ENCODE assay signal across 28 cellular contexts in genomic region chr16:80752563-80752962, GRCh38. TPM values are rescaled to one million over a fixed set of nuclear protein-coding genes. Genes with fewer than 3 reads are reported as not detected.
DNase-seq lines count a peak whose midpoint lies in the region; ATAC-seq, FAIRE-seq and TF ChIP-seq lines count a peak whose summit lies in the region.
"Had no signal": no experiment of that assay in that cellular context is flagged by ENCODE, and none has a peak within 500 bp of the region (broad histone marks: within the 10 kb centered on the region; RNA-seq: fewer than 3 reads in every experiment).

No MANE protein-coding gene starts in this region.

- TF ChIP-seq EP300 in GM12878 (IDR thresholded peaks at IDR 0.05; ENCODE audit: borderline replicate concordance in 1 of 2, control insufficient read depth in 1 of 2, low read depth in 2 of 2, low read length in 2 of 2): no peak
- no peak for TF ChIP-seq EP300 in HepG2 (IDR thresholded peaks at IDR 0.05; ENCODE audit: low read depth in 2 of 2, low read length in 2 of 2)
- TF ChIP-seq EP300 in HepG2 (CRISPR knock-in tag; IDR thresholded peaks at IDR 0.05; ENCODE audit: borderline replicate concordance): no peak

- SMC1A ChIA-PET in GM12878 (lab: Charles Lee; ENCODE audit: uncharacterized antibody, unreplicated experiment): no interaction called here

- H3K4me1 Mint-ChIP-seq in CD4-positive, CD25-positive, alpha-beta regulatory T cell: peaks cover 11 to 34% (median 26%) of the 10 kb centered on the region in 4 donors
- H3K4me1 Mint-ChIP-seq: B cell had no signal

- FAIRE-seq in GM12878 (lab: Jason Lieb, UNC) (no peak), HepG2 (lab: Jason Lieb, UNC) (no peak)

- no peak overlapping the region for H3K4me3 ChIP-seq in CD4-positive, CD25-positive, alpha-beta regulatory T cell (ENCODE audit: low read depth, low read length)
- H3K4me3 ChIP-seq in GM12878: no peak overlapping the region
- H3K4me3 ChIP-seq in HepG2 (replicated peaks in 1 of 3; ENCODE audit: insufficient read depth in 1 of 3, low read depth in 2 of 3, low read length in 3 of 3): no peak overlapping the region
- H3K4me3 ChIP-seq: GM23338, MG63, PC-9 had no signal

- H3K27ac ChIP-seq in CD4-positive, CD25-positive, alpha-beta regulatory T cell (ENCODE audit: insufficient read depth, low read length, poor library complexity, severe bottlenecking): no peak overlapping the region
- H3K27ac ChIP-seq in GM12878 (ENCODE audit: control insufficient read depth, insufficient read depth) (no peak overlapping the region), HepG2 (ENCODE audit: extremely low read length, insufficient read depth, low read length) (no peak overlapping the region)
- H3K27ac ChIP-seq: C4-2B, HL-60, PC-9 had no signal

- no peaks in the 10 kb centered on the region for H3K4me1 ChIP-seq in CD4-positive, CD25-positive, alpha-beta regulatory T cell (ENCODE audit: control insufficient read depth, insufficient read depth, low read length, poor library complexity, severe bottlenecking)
- H3K4me1 ChIP-seq in GM12878 (ENCODE audit: control insufficient read depth, insufficient read depth, low read length) (no peaks in the 10 kb centered on the region), HepG2 (ENCODE audit: insufficient read depth, low read length) (no peaks in the 10 kb centered on the region)

- no peaks in the 10 kb centered on the region for H3K36me3 ChIP-seq in CD4-positive, CD25-positive, alpha-beta regulatory T cell (ENCODE audit: control insufficient read depth, insufficient read depth, low read length)
- H3K36me3 ChIP-seq in GM12878 (ENCODE audit: control insufficient read depth in 2 of 2, insufficient read depth in 2 of 2, low read length in 1 of 2): no peaks in the 10 kb centered on the region
- no peaks in the 10 kb centered on the region for H3K36me3 ChIP-seq in HepG2 (replicated peaks in 1 of 2; ENCODE audit: control insufficient read depth in 1 of 2, insufficient read depth in 2 of 2, low read length in 2 of 2)
- H3K36me3 ChIP-seq: MG63 had no signal

- H3K36me3 Mint-ChIP-seq in CD4-positive, CD25-positive, alpha-beta regulatory T cell: no peaks in the 10 kb centered on the region

- no peak for TF ChIP-seq CTCF in GM12878 (IDR thresholded peaks at IDR 0.05 in 2 of 3, conservative IDR thresholded peaks at IDR 0.05 in 1 of 3; ENCODE audit: control insufficient read depth in 2 of 3, extremely low read depth in 1 of 3, insufficient read depth in 1 of 3, low read depth in 3 of 3, low read length in 3 of 3)
- TF ChIP-seq CTCF in HepG2 (CRISPR knock-in tag; IDR thresholded peaks at IDR 0.05): no peak

- no peaks in the 10 kb centered on the region for H3K9me3 Mint-ChIP-seq in CD4-positive, CD25-positive, alpha-beta regulatory T cell
- H3K9me3 Mint-ChIP-seq: GM23338, H9, T-cell had no signal

- H2AFZ ChIP-seq in GM12878 (ENCODE audit: control insufficient read depth, low read depth, low read length) (no peak overlapping the region), HepG2 (ENCODE audit: low read length) (no peak overlapping the region)
- H2AFZ ChIP-seq: GM23338, PC-9 had no signal

- WGBS in GM12878 (ENCODE audit: insufficient coverage, insufficient replicate concordance, low lambda C conversion rate, missing lambda C conversion rate): 75% methylated on average over 2 of the region's 2 CpGs
- WGBS in HepG2 (ENCODE audit: low lambda C conversion rate): 23% methylated on average over 2 of the region's 2 CpGs

- in situ Hi-C loops in GM12878 (cut with MboI) (no loop called here), HepG2 (cut with HindIII; ENCODE audit: extremely low pct_ligation_motif_present, low pct_unique_long_range_greater_than_20kb) (no loop called here)

- intact Hi-C loops in GM12878 (cut with micrococcal nuclease; ENCODE audit: unreplicated experiment) (no loop called here), HepG2 (cut with micrococcal nuclease; ENCODE audit: unreplicated experiment) (no loop called here)

- H3K79me2 ChIP-seq in GM12878 (ENCODE audit: control insufficient read depth, insufficient read depth, low read length) (no peaks in the 10 kb centered on the region), HepG2 (ENCODE audit: insufficient read depth, low read length) (no peaks in the 10 kb centered on the region)

- no peak for DNase-seq in CD4-positive, CD25-positive, alpha-beta regulatory T cell
- peak; percentile 9 for DNase-seq in DMS53 treated with DMSO at 0.1 percent for 48 hours (lab: John Stamatoyannopoulos, UW; ENCODE audit: unreplicated experiment)
- DNase-seq in GM12878 (ENCODE audit: low read depth, low spot score): no peak
- no peak for DNase-seq in HepG2 (ENCODE audit: low spot score)
- DNase-seq in HUDEP-2 (lab: John Stamatoyannopoulos, UW; ENCODE audit: unreplicated experiment in 76 of 76): no peak
- no peak for DNase-seq in putamen (ENCODE audit: low spot score)
- DNase-seq: Calu3; CD8-positive, alpha-beta memory T cell; H9; Karpas-422; MG63; NCI-H1105 treated with DMSO at 0.1 percent for 48 hours; NCI-H146; NCI-H1930; NCI-H2107; NCI-H446; NCI-H524 treated with DMSO at 0.1 percent for 48 hours; NCI-H82; NK-92 treated with Interleukin-12 subunit alpha and Interleukin-12 subunit beta, amount 100 ng/mL, for 24 hours; PC-9; RPMI8226; SHP77; T-cell had no signal

- POLR2A ChIA-PET in GM12878 (lab: Charles Lee): no interaction called here
- POLR2A ChIA-PET in HepG2 (lab: Yijun Ruan, JAX): no interaction called here

- CTCF ChIA-PET in GM12878 (lab: Yijun Ruan, JAX): interaction anchor here (0.8 kb wide), 1 partner anchor 73 kb away, joined by 3 read pairs; no protein-coding TSS in a partner anchor
- CTCF ChIA-PET in HepG2 (lab: Yijun Ruan, JAX; ENCODE audit: low intra/inter-chr PET ratio, low total read pairs): no interaction called here

- no peak for ATAC-seq in CD4-positive, CD25-positive, alpha-beta regulatory T cell (ENCODE audit: low read depth in 2 of 2)
- ATAC-seq in GM12878 (no peak), HepG2 (no peak), GM18870 (IDR thresholded peaks at IDR 0.05; ENCODE audit: unreplicated experiment) (no peak)
- ATAC-seq: GM23338, T-cell had no signal

- H3K9me3 ChIP-seq in CD4-positive, CD25-positive, alpha-beta regulatory T cell (ENCODE audit: control insufficient read depth in 2 of 2, low read length in 2 of 2): no peaks in the 10 kb centered on the region
- H3K9me3 ChIP-seq in GM12878 (replicated peaks; ENCODE audit: control insufficient read depth, insufficient read depth, low read length): no peaks in the 10 kb centered on the region
- no peaks in the 10 kb centered on the region for H3K9me3 ChIP-seq in HepG2 (ENCODE audit: low read length)
- H3K9me3 ChIP-seq: MG63 had no signal

- no TSS peak for BruUV-seq in GM12878 (replicated peaks; lab: Mats Ljungman, UMichigan)
- no TSS peak for BruUV-seq in HepG2 (replicated peaks; lab: Mats Ljungman, UMichigan)

- H3K27ac Mint-ChIP-seq in CD4-positive, CD25-positive, alpha-beta regulatory T cell: peak overlapping the region in 2 of 3 donors; percentile 4 to 75
- H3K27ac Mint-ChIP-seq: B cell, GM23338, H9, T-cell had no signal

- no peaks in the 10 kb centered on the region for H4K20me1 ChIP-seq in GM12878 (ENCODE audit: control insufficient read depth, insufficient read depth)
- H4K20me1 ChIP-seq in HepG2 (ENCODE audit: insufficient read depth, low read length): no peaks in the 10 kb centered on the region

- no peak overlapping the region for H3K4me3 Mint-ChIP-seq in CD4-positive, CD25-positive, alpha-beta regulatory T cell
- H3K4me3 Mint-ChIP-seq: B cell; CD8-positive, alpha-beta memory T cell; GM23338; H9; T-cell had no signal

- TF ChIP-seq POLR2A in GM12878 (IDR thresholded peaks at IDR 0.05; ENCODE audit: low read depth, low read length) (no peak), HepG2 (IDR thresholded peaks at IDR 0.05; ENCODE audit: insufficient read depth in 1 of 2, low read depth in 2 of 2, low read length in 2 of 2) (no peak)

- TF ChIP-seq RAD21 in GM12878 (IDR thresholded peaks at IDR 0.05; ENCODE audit: insufficient read depth, low read depth, low read length) (no peak), HepG2 (CRISPR knock-in tag; IDR thresholded peaks at IDR 0.05) (no peak)

- no peaks in the 10 kb centered on the region for H3K27me3 Mint-ChIP-seq in CD4-positive, CD25-positive, alpha-beta regulatory T cell
- H3K27me3 Mint-ChIP-seq: B cell; CD8-positive, alpha-beta memory T cell; T-cell had no signal

- H3K9ac ChIP-seq in GM12878 (ENCODE audit: control insufficient read depth, insufficient read depth, low read length): no peak overlapping the region
- H3K9ac ChIP-seq in HepG2 (ENCODE audit: insufficient read depth, low read depth, low read length): no peak overlapping the region

- H3K27me3 ChIP-seq in CD4-positive, CD25-positive, alpha-beta regulatory T cell (ENCODE audit: control insufficient read depth, insufficient read depth, low read length): no peaks in the 10 kb centered on the region
- H3K27me3 ChIP-seq in GM12878 (replicated peaks in 1 of 2; ENCODE audit: control insufficient read depth in 2 of 2, insufficient read depth in 2 of 2, low read length in 1 of 2): no peaks in the 10 kb centered on the region
- no peaks in the 10 kb centered on the region for H3K27me3 ChIP-seq in HepG2 (ENCODE audit: control insufficient read depth in 1 of 2, insufficient read depth in 2 of 2, low read length in 2 of 2)
- H3K27me3 ChIP-seq: MG63 had no signal

- RAD21 ChIA-PET in GM12878 (lab: Charles Lee; ENCODE audit: unreplicated experiment): no interaction called here

- no peak overlapping the region for H3K4me2 ChIP-seq in GM12878 (ENCODE audit: control insufficient read depth, insufficient read depth)
- no peak overlapping the region for H3K4me2 ChIP-seq in HepG2 (ENCODE audit: low read depth, low read length)
- H3K4me2 ChIP-seq: GM23338, PC-9 had no signal

RNA-seq across cellular contexts. Expression of gene CDYL2, which starts 51.8 kb away (rescaled TPM):
- total RNA-seq in CD4-positive, CD25-positive, alpha-beta regulatory T cell: 37.6 TPM
- polyA plus RNA-seq in CD4-positive, CD25-positive, alpha-beta regulatory T cell: 1 to 10 TPM; 1.2 to 2.2 (median 1.5) TPM
- 0.95 and 1.6 TPM in 2 replicates for total RNA-seq in GM12878 (2013; cell fraction: nucleolus; rRNA removed)
- total RNA-seq in GM12878 (2014; rRNA removed) (7.1 and 7.6 TPM in 2 replicates), GM12878 (2014; rRNA removed; fragmentation: Illumina TruSeq; extraction: Trizol) (7.3 and 8.4 TPM in 2 replicates), GM12878 (2021) (20.1 and 22.9 TPM in 2 replicates), HepG2 (2016; rRNA removed; fragmentation: Illumina TruSeq; extraction: Trizol) (0.20 and 0.35 TPM in 2 replicates)
- polyA plus RNA-seq in GM12878 (2011; ENCODE audit: low read depth): 2.2 TPM
- polyA plus RNA-seq in GM12878 (2011; rRNA removed) (0.24 and 0.27 TPM in 2 replicates), GM12878 (2014; fragmentation: Illumina TruSeq; extraction: Trizol) (7.1 and 7.8 TPM in 2 replicates), GM12878 (2014; fragmentation: Nextera tagmentation; extraction: Ambion mirVana) (1 to 10 TPM; 1.4 to 2.1 TPM), GM12878 (2014; rRNA removed) (3.4 and 3.8 TPM in 2 replicates), GM12878 (2016; fragmentation: Nextera tagmentation; extraction: Ambion mirVana) (1 to 10 TPM; 3.7 to 4.0 TPM), HepG2 (2011; rRNA removed) (0.07 TPM in 2 replicates)
- polyA plus RNA-seq in GM12878 (2011; cell fraction: cytosol; rRNA removed): 0.17 and 0.43 TPM in 2 replicates
- polyA plus RNA-seq in GM12878 (2011; cell fraction: nucleus; rRNA removed): 0.45 and 0.46 TPM in 2 replicates
- 1.5 and 3.3 TPM in 2 replicates for polyA plus RNA-seq in GM12878 (2012)
- 4.1 and 5.0 TPM in 2 replicates for polyA minus RNA-seq in GM12878 (2011; rRNA and poly(A)+ RNA removed)
- 0.73 and 4.9 TPM in 2 replicates for polyA minus RNA-seq in GM12878 (2011; cell fraction: cytosol; rRNA and poly(A)+ RNA removed)
- 0.60 and 0.86 TPM in 2 replicates for polyA minus RNA-seq in GM12878 (2011; cell fraction: nucleus; rRNA and poly(A)+ RNA removed)
- total RNA-seq in HepG2 (2016; cell fraction: cytosol; rRNA removed; fragmentation: Illumina TruSeq; extraction: Trizol; ENCODE audit: low read depth): 3.8 and 5.3 TPM in 2 replicates
- 0.39 and 0.52 TPM in 2 replicates for total RNA-seq in HepG2 (2016; cell fraction: insoluble cytoplasmic fraction; rRNA removed; fragmentation: Illumina TruSeq; extraction: Trizol)
- 1.1 and 1.4 TPM in 2 replicates for total RNA-seq in HepG2 (2016; cell fraction: membrane; rRNA removed; fragmentation: Illumina TruSeq; extraction: Trizol)
- 0.16 and 0.47 TPM in 2 replicates for total RNA-seq in HepG2 (2016; cell fraction: nucleus; rRNA removed; fragmentation: Illumina TruSeq; extraction: Trizol)
- polyA plus RNA-seq in HepG2 (2011; cell fraction: cytosol; rRNA removed): 0.03 and 0.08 TPM in 2 replicates
- 0.10 and 0.17 TPM in 2 replicates for polyA plus RNA-seq in HepG2 (2011; cell fraction: nucleus; rRNA removed)
- 0.11 TPM in 1 of 2 replicates, not detected in the other for polyA plus RNA-seq in HepG2 (2012)
- polyA plus RNA-seq in HepG2 (2016; cell fraction: cytosol; fragmentation: Illumina TruSeq; extraction: Trizol; ENCODE audit: low read depth): 0.01 TPM in 1 of 2 replicates, not detected in the other
- 0.15 and 0.22 TPM in 2 replicates for polyA plus RNA-seq in HepG2 (2016; cell fraction: insoluble cytoplasmic fraction; fragmentation: Illumina TruSeq; extraction: Trizol; ENCODE audit: low read depth)
- polyA plus RNA-seq in HepG2 (2016; cell fraction: membrane; fragmentation: Illumina TruSeq; extraction: Trizol; ENCODE audit: low read depth): 0.05 and 0.13 TPM in 2 replicates
- 0.12 and 0.44 TPM in 2 replicates for polyA plus RNA-seq in HepG2 (2016; cell fraction: nucleus; fragmentation: Illumina TruSeq; extraction: Trizol; ENCODE audit: insufficient read depth, low read depth)
- polyA minus RNA-seq in HepG2 (2011; rRNA and poly(A)+ RNA removed; ENCODE audit: low replicate concordance): 0.22 and 43.0 TPM in 2 replicates
- polyA minus RNA-seq in HepG2 (2011; cell fraction: cytosol; rRNA and poly(A)+ RNA removed): 0.10 and 0.44 TPM in 2 replicates
- 1.5 and 2.6 TPM in 2 replicates for polyA minus RNA-seq in HepG2 (2011; cell fraction: nucleus; rRNA and poly(A)+ RNA removed)
